ENCODE assay signal across 9 cellular contexts in the genomic region with DNA sequence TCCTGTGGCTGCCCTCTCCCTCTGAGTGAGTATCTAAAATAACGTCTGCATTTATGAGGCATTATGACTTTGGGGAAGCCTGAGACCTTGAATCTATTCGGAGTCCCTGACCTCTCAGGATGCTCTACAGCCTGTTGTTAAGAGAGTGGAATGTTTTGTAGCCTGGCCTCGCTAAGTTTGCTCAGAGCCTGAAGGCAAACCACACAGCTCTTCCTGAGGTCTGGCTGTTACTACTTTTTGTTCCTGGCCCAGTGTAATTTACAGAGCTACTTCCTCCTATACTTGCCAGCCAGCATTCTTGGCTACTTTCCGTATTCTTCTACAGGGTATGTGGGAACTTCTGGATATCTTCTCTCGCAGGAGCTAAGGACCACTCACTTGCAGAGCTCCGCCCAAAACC. TPM values are rescaled to one million over a fixed set of nuclear protein-coding genes. Genes with fewer than 3 reads are reported as not detected.
DNase-seq lines count a peak whose midpoint lies in the region; ATAC-seq, FAIRE-seq and TF ChIP-seq lines count a peak whose summit lies in the region.
"Had no signal": no experiment of that assay in that cellular context is flagged by ENCODE, and none has a peak within 500 bp of the region (broad histone marks: within the 10 kb centered on the region; RNA-seq: fewer than 3 reads in every experiment).

No MANE protein-coding gene starts in this region.

- no peaks in the 10 kb centered on the region for H3K27me3 ChIP-seq in foreskin keratinocyte
- H3K27me3 ChIP-seq in smooth muscle cell (ENCODE audit: low read depth) = no peaks in the 10 kb centered on the region
- H3K27me3 ChIP-seq in WERI-Rb-1 (ENCODE audit: insufficient read depth, low read depth, severe bottlenecking) = no peaks in the 10 kb centered on the region
- H3K27me3 ChIP-seq: adrenal gland had no signal

- H3K9me3 ChIP-seq in smooth muscle cell (replicated peaks; ENCODE audit: low read depth) = no peaks in the 10 kb centered on the region
- H3K9me3 ChIP-seq in WERI-Rb-1 (ENCODE audit: severe bottlenecking) = no peaks in the 10 kb centered on the region
- H3K9me3 ChIP-seq: adrenal gland had no signal

- 44% methylated on average over 6 of the region's 6 CpGs for WGBS in smooth muscle cell (ENCODE audit: low lambda C conversion rate)

- peak overlapping the region; percentile 77 for H2AFZ ChIP-seq in smooth muscle cell (ENCODE audit: low read depth)

- H3K36me3 ChIP-seq in smooth muscle cell (ENCODE audit: low read depth) = no peaks in the 10 kb centered on the region
- H3K36me3 ChIP-seq in WERI-Rb-1 = peaks cover 2% of the 10 kb centered on the region
- H3K36me3 ChIP-seq: adrenal gland had no signal

- no peak for DNase-seq in H54 (ENCODE audit: insufficient read length, low spot score)
- DNase-seq in SKM-1 (lab: John Stamatoyannopoulos, UW; ENCODE audit: unreplicated experiment) = peak; percentile 60
- DNase-seq in foreskin keratinocyte = peak; percentile 42 to 67
- no peak for DNase-seq in smooth muscle cell (lab: John Stamatoyannopoulos, UW; ENCODE audit: unreplicated experiment)
- DNase-seq in WERI-Rb-1 = no peak
- no peak for DNase-seq in NCI-H2081 (lab: John Stamatoyannopoulos, UW)
- no peak for DNase-seq in GM10266 (ENCODE audit: extremely low spot score)
- no peak for DNase-seq in urothelium cell line (ENCODE audit: low spot score)

- peaks cover 12% of the 10 kb centered on the region for H3K79me2 ChIP-seq in smooth muscle cell (ENCODE audit: low read depth)

- TF ChIP-seq CTCF in foreskin keratinocyte (conservative IDR thresholded peaks at IDR 0.05) (no peak), smooth muscle cell (IDR thresholded peaks at IDR 0.05; ENCODE audit: borderline replicate concordance, insufficient read depth, poor library complexity, severe bottlenecking) (no peak), WERI-Rb-1 (IDR thresholded peaks at IDR 0.05; ENCODE audit: low read depth, low read length) (no peak), GM10266 (IDR thresholded peaks at IDR 0.05; ENCODE audit: control insufficient read depth, insufficient read depth, low read depth, missing control alignments) (no peak)

- no peak for TF ChIP-seq POLR2A in H54 (IDR thresholded peaks at IDR 0.05; ENCODE audit: low read depth, low read length)

- H3K27ac ChIP-seq in foreskin keratinocyte (no peak overlapping the region), smooth muscle cell (ENCODE audit: low read depth) (peak overlapping the region; percentile 9), WERI-Rb-1 (no peak overlapping the region)

- H3K9ac ChIP-seq in smooth muscle cell (ENCODE audit: low read depth) = no peak overlapping the region

- peaks cover 7% of the 10 kb centered on the region for H3K4me1 ChIP-seq in foreskin keratinocyte
- peaks cover 5% of the 10 kb centered on the region for H3K4me1 ChIP-seq in smooth muscle cell (ENCODE audit: low read depth)

- FAIRE-seq in H54 (lab: Jason Lieb, UNC) = peak; percentile 55
- FAIRE-seq in urothelium cell line (lab: Jason Lieb, UNC) = no peak

- ATAC-seq in foreskin keratinocyte = no peak

- no peaks in the 10 kb centered on the region for H4K20me1 ChIP-seq in smooth muscle cell (ENCODE audit: low read depth)

- peak overlapping the region; percentile 19 for H3K4me2 ChIP-seq in smooth muscle cell

- H3F3A ChIP-seq in smooth muscle cell (ENCODE audit: low read depth) = peaks cover 6% of the 10 kb centered on the region

- no peak overlapping the region for H3K4me3 ChIP-seq in smooth muscle cell
- H3K4me3 ChIP-seq in WERI-Rb-1 (ENCODE audit: low read depth, low read length) = no peak overlapping the region
- H3K4me3 ChIP-seq: adrenal gland had no signal

RNA-seq across cellular contexts. Expression of a gene that starts 3.6 kb away (rescaled TPM):
- 32.3 and 34.5 TPM in 2 replicates for total RNA-seq in foreskin keratinocyte
- 5.8 and 7.2 TPM in 2 replicates for polyA plus RNA-seq in foreskin keratinocyte
- total RNA-seq in smooth muscle cell = 27.2 and 28.1 TPM in 2 replicates
- 15.7 and 18.7 TPM in 2 replicates for polyA plus RNA-seq in smooth muscle cell

Comparison
In these comparisons a context has a peak if more than half of its experiments do, and no peak if none do; other contexts are left out.
1. DNase-seq: peak in SKM-1 (single experiment) and foreskin keratinocyte (2 of 2); none in H54 (single experiment), smooth muscle cell (single experiment), WERI-Rb-1 (single experiment), NCI-H2081 (0 of 2), GM10266 (single experiment) and urothelium cell line (single experiment).